Comparison of ENCODE assay signal across 1 cellular context in the genomic region with DNA sequence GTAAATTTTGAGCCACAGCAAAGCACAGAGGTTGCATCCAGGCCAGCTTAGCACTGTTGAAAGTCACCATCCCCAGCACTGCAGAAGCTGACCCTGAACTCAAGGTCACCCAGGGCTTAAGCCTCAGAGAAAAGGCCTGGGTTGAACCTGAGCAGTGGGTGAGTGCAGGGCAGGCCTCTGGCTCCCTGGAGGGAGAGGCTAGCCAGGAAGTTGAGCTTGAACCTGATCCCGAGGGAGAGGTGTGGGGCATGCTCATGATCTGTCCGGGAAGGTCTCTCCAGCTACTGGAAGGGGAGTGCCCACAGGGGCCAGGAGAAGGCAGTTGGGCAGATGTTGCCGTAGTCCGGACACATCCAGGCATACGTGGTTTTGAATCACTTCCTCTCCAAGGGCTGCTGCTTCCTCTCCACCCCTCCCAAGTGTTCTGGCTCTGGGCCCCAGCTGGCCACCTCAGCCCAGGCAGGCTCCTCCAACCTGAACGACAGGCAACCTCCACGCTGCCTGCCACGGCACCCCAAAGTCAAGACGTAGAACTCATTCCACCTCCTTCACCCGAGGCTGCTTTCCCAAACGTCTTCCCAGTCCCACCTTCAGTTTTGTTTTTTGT.
TF ChIP-seq lines count a peak whose summit lies in the region.

No MANE protein-coding gene starts in this region.

TF ChIP-seq in HepG2, 621 proteins besides CTCF, POLR2A, EP300 and RAD21 (continued from another document and continues in another):
- TF ChIP-seq, protein P1, sequence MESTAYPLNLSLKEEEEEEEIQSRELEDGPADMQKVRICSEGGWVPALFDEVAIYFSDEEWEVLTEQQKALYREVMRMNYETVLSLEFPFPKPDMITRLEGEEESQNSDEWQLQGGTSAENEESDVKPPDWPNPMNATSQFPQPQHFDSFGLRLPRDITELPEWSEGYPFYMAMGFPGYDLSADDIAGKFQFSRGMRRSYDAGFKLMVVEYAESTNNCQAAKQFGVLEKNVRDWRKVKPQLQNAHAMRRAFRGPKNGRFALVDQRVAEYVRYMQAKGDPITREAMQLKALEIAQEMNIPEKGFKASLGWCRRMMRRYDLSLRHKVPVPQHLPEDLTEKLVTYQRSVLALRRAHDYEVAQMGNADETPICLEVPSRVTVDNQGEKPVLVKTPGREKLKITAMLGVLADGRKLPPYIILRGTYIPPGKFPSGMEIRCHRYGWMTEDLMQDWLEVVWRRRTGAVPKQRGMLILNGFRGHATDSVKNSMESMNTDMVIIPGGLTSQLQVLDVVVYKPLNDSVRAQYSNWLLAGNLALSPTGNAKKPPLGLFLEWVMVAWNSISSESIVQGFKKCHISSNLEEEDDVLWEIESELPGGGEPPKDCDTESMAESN (CRISPR knock-in tag; conservative IDR thresholded peaks at IDR 0.05): no peak
- TF ChIP-seq ZNF468 (CRISPR knock-in tag; IDR thresholded peaks at IDR 0.05): no peak
- no peak for TF ChIP-seq TEAD2 (CRISPR knock-in tag; IDR thresholded peaks at IDR 0.05)
- no peak for TF ChIP-seq CAMTA2 (CRISPR knock-in tag; IDR thresholded peaks at IDR 0.05; ENCODE audit: borderline replicate concordance)
- no peak for TF ChIP-seq ATRX (CRISPR knock-in tag; IDR thresholded peaks at IDR 0.05; ENCODE audit: borderline replicate concordance)
- TF ChIP-seq, protein P2, sequence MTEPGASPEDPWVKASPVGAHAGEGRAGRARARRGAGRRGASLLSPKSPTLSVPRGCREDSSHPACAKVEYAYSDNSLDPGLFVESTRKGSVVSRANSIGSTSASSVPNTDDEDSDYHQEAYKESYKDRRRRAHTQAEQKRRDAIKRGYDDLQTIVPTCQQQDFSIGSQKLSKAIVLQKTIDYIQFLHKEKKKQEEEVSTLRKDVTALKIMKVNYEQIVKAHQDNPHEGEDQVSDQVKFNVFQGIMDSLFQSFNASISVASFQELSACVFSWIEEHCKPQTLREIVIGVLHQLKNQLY (CRISPR knock-in tag; IDR thresholded peaks at IDR 0.05): peak; percentile 90
- no peak for TF ChIP-seq ATF7 (IDR thresholded peaks at IDR 0.05)
- TF ChIP-seq ATF7 (CRISPR knock-in tag; IDR thresholded peaks at IDR 0.05): peak; percentile 90
- TF ChIP-seq ZNF781 (CRISPR knock-in tag; IDR thresholded peaks at IDR 0.05; ENCODE audit: borderline replicate concordance, not compliant biosample characterization): peak; percentile 63
- peak; percentile 88; the same call in 1 of the 2 replicates for TF ChIP-seq RELA (CRISPR knock-in tag; IDR thresholded peaks at IDR 0.05)
- TF ChIP-seq, protein P3, sequence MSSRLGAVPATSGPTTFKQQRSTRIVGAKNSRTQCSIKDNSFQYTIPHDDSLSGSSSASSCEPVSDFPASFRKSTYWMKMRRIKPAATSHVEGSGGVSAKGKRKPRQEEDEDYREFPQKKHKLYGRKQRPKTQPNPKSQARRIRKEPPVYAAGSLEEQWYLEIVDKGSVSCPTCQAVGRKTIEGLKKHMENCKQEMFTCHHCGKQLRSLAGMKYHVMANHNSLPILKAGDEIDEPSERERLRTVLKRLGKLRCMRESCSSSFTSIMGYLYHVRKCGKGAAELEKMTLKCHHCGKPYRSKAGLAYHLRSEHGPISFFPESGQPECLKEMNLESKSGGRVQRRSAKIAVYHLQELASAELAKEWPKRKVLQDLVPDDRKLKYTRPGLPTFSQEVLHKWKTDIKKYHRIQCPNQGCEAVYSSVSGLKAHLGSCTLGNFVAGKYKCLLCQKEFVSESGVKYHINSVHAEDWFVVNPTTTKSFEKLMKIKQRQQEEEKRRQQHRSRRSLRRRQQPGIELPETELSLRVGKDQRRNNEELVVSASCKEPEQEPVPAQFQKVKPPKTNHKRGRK (CRISPR knock-in tag; IDR thresholded peaks at IDR 0.05): no peak
- TF ChIP-seq, protein P4, sequence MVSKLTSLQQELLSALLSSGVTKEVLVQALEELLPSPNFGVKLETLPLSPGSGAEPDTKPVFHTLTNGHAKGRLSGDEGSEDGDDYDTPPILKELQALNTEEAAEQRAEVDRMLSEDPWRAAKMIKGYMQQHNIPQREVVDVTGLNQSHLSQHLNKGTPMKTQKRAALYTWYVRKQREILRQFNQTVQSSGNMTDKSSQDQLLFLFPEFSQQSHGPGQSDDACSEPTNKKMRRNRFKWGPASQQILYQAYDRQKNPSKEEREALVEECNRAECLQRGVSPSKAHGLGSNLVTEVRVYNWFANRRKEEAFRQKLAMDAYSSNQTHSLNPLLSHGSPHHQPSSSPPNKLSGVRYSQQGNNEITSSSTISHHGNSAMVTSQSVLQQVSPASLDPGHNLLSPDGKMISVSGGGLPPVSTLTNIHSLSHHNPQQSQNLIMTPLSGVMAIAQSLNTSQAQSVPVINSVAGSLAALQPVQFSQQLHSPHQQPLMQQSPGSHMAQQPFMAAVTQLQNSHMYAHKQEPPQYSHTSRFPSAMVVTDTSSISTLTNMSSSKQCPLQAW (CRISPR knock-in tag; IDR thresholded peaks at IDR 0.05): peak; percentile 92
- TF ChIP-seq ZFP90 (CRISPR knock-in tag; IDR thresholded peaks at IDR 0.05; ENCODE audit: borderline replicate concordance): peak; percentile 82
- peak; percentile 82 for TF ChIP-seq HOXD1 (CRISPR knock-in tag; IDR thresholded peaks at IDR 0.05)
- peak; percentile 96 for TF ChIP-seq ZNF772 (CRISPR knock-in tag; IDR thresholded peaks at IDR 0.05)
- no peak for TF ChIP-seq NFIB (CRISPR knock-in tag; IDR thresholded peaks at IDR 0.05; ENCODE audit: borderline replicate concordance)
- TF ChIP-seq KDM3A (CRISPR knock-in tag; IDR thresholded peaks at IDR 0.05; ENCODE audit: low read depth): peak; percentile 90
- TF ChIP-seq POGZ (CRISPR knock-in tag; IDR thresholded peaks at IDR 0.05): no peak
- TF ChIP-seq ZNF766 (CRISPR knock-in tag; IDR thresholded peaks at IDR 0.05; ENCODE audit: borderline replicate concordance): peak; percentile 94
- TF ChIP-seq HMG20A (CRISPR knock-in tag; IDR thresholded peaks at IDR 0.05; ENCODE audit: borderline replicate concordance): peak; percentile 88
- TF ChIP-seq, protein P5, sequence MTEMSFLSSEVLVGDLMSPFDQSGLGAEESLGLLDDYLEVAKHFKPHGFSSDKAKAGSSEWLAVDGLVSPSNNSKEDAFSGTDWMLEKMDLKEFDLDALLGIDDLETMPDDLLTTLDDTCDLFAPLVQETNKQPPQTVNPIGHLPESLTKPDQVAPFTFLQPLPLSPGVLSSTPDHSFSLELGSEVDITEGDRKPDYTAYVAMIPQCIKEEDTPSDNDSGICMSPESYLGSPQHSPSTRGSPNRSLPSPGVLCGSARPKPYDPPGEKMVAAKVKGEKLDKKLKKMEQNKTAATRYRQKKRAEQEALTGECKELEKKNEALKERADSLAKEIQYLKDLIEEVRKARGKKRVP (CRISPR knock-in tag; IDR thresholded peaks at IDR 0.05): no peak; a peak in 1 of 4 replicates
- peak; percentile 81 for TF ChIP-seq ZNF12 (CRISPR knock-in tag; IDR thresholded peaks at IDR 0.05)
- TF ChIP-seq, protein P6, sequence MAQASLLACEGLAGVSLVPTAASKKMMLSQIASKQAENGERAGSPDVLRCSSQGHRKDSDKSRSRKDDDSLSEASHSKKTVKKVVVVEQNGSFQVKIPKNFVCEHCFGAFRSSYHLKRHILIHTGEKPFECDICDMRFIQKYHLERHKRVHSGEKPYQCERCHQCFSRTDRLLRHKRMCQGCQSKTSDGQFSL (CRISPR knock-in tag; IDR thresholded peaks at IDR 0.05): peak; percentile 53; the same call in 1 of the 2 replicates
- TF ChIP-seq XRCC5 (optimal IDR thresholded peaks at IDR 0.05; ENCODE audit: low read length): no peak
- no peak for TF ChIP-seq KLF15 (CRISPR knock-in tag; IDR thresholded peaks at IDR 0.05; ENCODE audit: borderline replicate concordance)
- TF ChIP-seq, protein P7, sequence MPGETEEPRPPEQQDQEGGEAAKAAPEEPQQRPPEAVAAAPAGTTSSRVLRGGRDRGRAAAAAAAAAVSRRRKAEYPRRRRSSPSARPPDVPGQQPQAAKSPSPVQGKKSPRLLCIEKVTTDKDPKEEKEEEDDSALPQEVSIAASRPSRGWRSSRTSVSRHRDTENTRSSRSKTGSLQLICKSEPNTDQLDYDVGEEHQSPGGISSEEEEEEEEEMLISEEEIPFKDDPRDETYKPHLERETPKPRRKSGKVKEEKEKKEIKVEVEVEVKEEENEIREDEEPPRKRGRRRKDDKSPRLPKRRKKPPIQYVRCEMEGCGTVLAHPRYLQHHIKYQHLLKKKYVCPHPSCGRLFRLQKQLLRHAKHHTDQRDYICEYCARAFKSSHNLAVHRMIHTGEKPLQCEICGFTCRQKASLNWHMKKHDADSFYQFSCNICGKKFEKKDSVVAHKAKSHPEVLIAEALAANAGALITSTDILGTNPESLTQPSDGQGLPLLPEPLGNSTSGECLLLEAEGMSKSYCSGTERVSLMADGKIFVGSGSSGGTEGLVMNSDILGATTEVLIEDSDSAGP (CRISPR knock-in tag; IDR thresholded peaks at IDR 0.05; ENCODE audit: borderline replicate concordance): peak; percentile 87
- TF ChIP-seq, protein P8, sequence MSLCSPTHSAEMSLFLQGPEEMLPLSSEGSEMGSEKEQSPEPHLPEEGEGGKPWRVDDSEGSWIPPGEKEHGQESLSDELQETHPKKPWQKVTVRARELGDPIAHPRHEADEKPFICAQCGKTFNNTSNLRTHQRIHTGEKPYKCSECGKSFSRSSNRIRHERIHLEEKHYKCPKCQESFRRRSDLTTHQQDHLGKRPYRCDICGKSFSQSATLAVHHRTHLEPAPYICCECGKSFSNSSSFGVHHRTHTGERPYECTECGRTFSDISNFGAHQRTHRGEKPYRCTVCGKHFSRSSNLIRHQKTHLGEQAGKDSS (CRISPR knock-in tag; IDR thresholded peaks at IDR 0.05; ENCODE audit: borderline replicate concordance, low read depth): peak; percentile 96
- TF ChIP-seq, protein P9, sequence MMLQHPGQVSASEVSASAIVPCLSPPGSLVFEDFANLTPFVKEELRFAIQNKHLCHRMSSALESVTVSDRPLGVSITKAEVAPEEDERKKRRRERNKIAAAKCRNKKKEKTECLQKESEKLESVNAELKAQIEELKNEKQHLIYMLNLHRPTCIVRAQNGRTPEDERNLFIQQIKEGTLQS (CRISPR knock-in tag; IDR thresholded peaks at IDR 0.05): no peak
- TF ChIP-seq KDM2A (CRISPR knock-in tag; IDR thresholded peaks at IDR 0.05; ENCODE audit: borderline replicate concordance, low read depth): peak; percentile 94
- no peak for TF ChIP-seq CHD2 (IDR thresholded peaks at IDR 0.05; ENCODE audit: low read depth, low read length)
- peak; percentile 87; the same call in 1 of the 2 replicates for TF ChIP-seq ZNF326 (CRISPR knock-in tag; IDR thresholded peaks at IDR 0.05; ENCODE audit: borderline replicate concordance)
- TF ChIP-seq, protein P10, sequence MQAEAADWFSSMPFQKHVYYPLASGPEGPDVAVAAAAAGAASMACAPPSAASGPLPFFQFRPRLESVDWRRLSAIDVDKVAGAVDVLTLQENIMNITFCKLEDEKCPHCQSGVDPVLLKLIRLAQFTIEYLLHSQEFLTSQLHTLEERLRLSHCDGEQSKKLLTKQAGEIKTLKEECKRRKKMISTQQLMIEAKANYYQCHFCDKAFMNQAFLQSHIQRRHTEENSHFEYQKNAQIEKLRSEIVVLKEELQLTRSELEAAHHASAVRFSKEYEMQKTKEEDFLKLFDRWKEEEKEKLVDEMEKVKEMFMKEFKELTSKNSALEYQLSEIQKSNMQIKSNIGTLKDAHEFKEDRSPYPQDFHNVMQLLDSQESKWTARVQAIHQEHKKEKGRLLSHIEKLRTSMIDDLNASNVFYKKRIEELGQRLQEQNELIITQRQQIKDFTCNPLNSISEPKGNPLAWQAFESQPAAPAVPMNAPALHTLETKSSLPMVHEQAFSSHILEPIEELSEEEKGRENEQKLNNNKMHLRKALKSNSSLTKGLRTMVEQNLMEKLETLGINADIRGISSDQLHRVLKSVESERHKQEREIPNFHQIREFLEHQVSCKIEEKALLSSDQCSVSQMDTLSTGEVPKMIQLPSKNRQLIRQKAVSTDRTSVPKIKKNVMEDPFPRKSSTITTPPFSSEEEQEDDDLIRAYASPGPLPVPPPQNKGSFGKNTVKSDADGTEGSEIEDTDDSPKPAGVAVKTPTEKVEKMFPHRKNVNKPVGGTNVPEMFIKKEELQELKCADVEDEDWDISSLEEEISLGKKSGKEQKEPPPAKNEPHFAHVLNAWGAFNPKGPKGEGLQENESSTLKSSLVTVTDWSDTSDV (CRISPR knock-in tag; IDR thresholded peaks at IDR 0.05): 0 out of 2 replicates have a peak, but pooled peaks have one; percentile 44
- TF ChIP-seq, protein P11, sequence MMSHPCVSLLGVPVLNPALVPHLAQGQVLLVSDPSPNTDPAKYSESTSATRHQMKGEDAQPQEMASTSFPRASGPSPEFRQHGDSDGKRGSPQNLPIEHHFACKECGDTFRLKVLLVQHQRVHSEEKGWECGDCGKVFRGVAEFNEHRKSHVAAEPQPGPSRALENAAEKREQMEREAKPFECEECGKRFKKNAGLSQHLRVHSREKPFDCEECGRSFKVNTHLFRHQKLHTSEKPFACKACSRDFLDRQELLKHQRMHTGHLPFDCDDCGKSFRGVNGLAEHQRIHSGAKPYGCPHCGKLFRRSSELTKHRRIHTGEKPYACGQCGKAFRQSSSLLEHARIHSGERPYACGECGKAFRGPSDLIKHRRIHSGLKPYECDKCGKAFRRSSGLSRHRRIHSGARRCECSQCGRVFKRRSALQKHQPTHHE (CRISPR knock-in tag; IDR thresholded peaks at IDR 0.05; ENCODE audit: borderline replicate concordance): no peak
- TF ChIP-seq ZNF841 (CRISPR knock-in tag; IDR thresholded peaks at IDR 0.05; ENCODE audit: borderline replicate concordance): no peak
- TF ChIP-seq ZNF569 (CRISPR knock-in tag; IDR thresholded peaks at IDR 0.05; ENCODE audit: borderline replicate concordance): no peak
- no peak for TF ChIP-seq RFX5 (IDR thresholded peaks at IDR 0.05; ENCODE audit: low read depth, low read length)
- TF ChIP-seq SNRNP70 (IDR thresholded peaks at IDR 0.05; ENCODE audit: low read depth, low read length): no peak
- TF ChIP-seq KLF9 (CRISPR knock-in tag; IDR thresholded peaks at IDR 0.05; ENCODE audit: low read depth): peak; percentile 64; the same call in 1 of the 2 replicates
- no peak; the same call in none of the 2 replicates for TF ChIP-seq ZNF329 (CRISPR knock-in tag; IDR thresholded peaks at IDR 0.05; ENCODE audit: low read depth)
- peak; percentile 68 for TF ChIP-seq NRL (CRISPR knock-in tag; IDR thresholded peaks at IDR 0.05; ENCODE audit: borderline replicate concordance)
- no peak for TF ChIP-seq ZNF577 (CRISPR knock-in tag; IDR thresholded peaks at IDR 0.05; ENCODE audit: borderline replicate concordance, low read depth)
- peak; percentile 74 for TF ChIP-seq THAP11 (CRISPR knock-in tag; IDR thresholded peaks at IDR 0.05)
- TF ChIP-seq, protein P12, sequence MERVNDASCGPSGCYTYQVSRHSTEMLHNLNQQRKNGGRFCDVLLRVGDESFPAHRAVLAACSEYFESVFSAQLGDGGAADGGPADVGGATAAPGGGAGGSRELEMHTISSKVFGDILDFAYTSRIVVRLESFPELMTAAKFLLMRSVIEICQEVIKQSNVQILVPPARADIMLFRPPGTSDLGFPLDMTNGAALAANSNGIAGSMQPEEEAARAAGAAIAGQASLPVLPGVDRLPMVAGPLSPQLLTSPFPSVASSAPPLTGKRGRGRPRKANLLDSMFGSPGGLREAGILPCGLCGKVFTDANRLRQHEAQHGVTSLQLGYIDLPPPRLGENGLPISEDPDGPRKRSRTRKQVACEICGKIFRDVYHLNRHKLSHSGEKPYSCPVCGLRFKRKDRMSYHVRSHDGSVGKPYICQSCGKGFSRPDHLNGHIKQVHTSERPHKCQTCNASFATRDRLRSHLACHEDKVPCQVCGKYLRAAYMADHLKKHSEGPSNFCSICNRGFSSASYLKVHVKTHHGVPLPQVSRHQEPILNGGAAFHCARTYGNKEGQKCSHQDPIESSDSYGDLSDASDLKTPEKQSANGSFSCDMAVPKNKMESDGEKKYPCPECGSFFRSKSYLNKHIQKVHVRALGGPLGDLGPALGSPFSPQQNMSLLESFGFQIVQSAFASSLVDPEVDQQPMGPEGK (CRISPR knock-in tag; IDR thresholded peaks at IDR 0.05): peak; percentile 87
- no peak for TF ChIP-seq ZNF660 (CRISPR knock-in tag; IDR thresholded peaks at IDR 0.05; ENCODE audit: borderline replicate concordance, low read depth)
